In the genomic region with DNA sequence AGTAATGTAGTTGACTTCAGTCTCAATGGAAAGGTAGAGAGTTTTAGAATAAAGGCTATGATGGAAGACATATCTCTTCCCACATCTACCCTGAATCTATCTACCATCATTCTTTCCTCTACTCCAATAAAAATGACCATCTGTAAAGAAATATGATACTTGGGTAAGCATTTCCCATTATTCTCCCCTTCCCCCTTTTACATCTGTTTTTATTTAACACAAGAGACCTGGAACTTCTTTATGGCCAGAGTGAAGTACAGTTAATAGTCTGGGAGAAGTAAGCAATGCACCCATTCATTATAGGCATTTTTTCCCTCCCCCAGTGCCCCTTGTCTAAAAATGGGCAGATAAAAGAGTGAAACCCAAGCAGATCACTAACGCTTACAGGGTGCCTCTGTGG, we compare ENCODE assay signal across 18 cellular contexts. TPM values are rescaled to one million over a fixed set of nuclear protein-coding genes. Genes with fewer than 3 reads are reported as not detected.
DNase-seq lines count a peak whose midpoint lies in the region; ATAC-seq, FAIRE-seq and TF ChIP-seq lines count a peak whose summit lies in the region.
"Had no signal": no experiment of that assay in that cellular context is flagged by ENCODE, and none has a peak within 500 bp of the region (broad histone marks: within the 10 kb centered on the region; RNA-seq: fewer than 3 reads in every experiment).

No MANE protein-coding gene starts in this region.

- H3K23ac ChIP-seq in H1 (ENCODE audit: insufficient read length): no peak overlapping the region

- no peak overlapping the region for H2BK20ac ChIP-seq in H1 (ENCODE audit: low read length)

- no peaks in the 10 kb centered on the region for H3K27me3 ChIP-seq in SK-N-SH (ENCODE audit: insufficient read depth)
- H3K27me3 ChIP-seq in H1 (replicated peaks in 1 of 4; ENCODE audit: control insufficient read depth in 3 of 4, extremely low read depth in 1 of 4, insufficient read depth in 3 of 4, low read length in 3 of 4): no peaks in the 10 kb centered on the region
- H3K27me3 ChIP-seq in endodermal cell (ENCODE audit: control insufficient read depth, insufficient read depth, low read length, poor library complexity, severe bottlenecking): no peaks in the 10 kb centered on the region
- H3K27me3 ChIP-seq: Peyer's patch, SJSA1 had no signal

- no peak overlapping the region for H3K18ac ChIP-seq in H1 (ENCODE audit: extremely low read depth, low read length)

- 50% methylated on average over 1 of the region's 1 CpG for WGBS in SK-N-SH (ENCODE audit: low lambda C conversion rate)
- WGBS in H1 (ENCODE audit: extremely low coverage in 1 of 2, insufficient coverage in 1 of 2, insufficient read length in 1 of 2, insufficient replicate concordance in 2 of 2, low coverage in 1 of 2, low lambda C conversion rate in 2 of 2, missing lambda C conversion rate in 1 of 2), 2 experiments: 67% methylated on average over 1 of the region's 1 CpG; no CpG with 5 or more reads in 1 of the 2 experiments
- 84% methylated on average over 1 of the region's 1 CpG; no CpG with 5 or more reads in 1 of the 2 experiments for WGBS in endodermal cell (ENCODE audit: insufficient coverage in 1 of 2, insufficient read length in 1 of 2), 2 experiments

- FAIRE-seq in H1 (lab: Jason Lieb, UNC): no peak
- FAIRE-seq: K562 had no signal

- H3K9me3 Mint-ChIP-seq in endodermal cell: no peaks in the 10 kb centered on the region

- H3K9me3 ChIP-seq in SK-N-SH: no peaks in the 10 kb centered on the region
- no peaks in the 10 kb centered on the region for H3K9me3 ChIP-seq in H1 (ENCODE audit: insufficient read depth in 2 of 2, low read depth in 1 of 2, low read length in 1 of 2)
- no peaks in the 10 kb centered on the region for H3K9me3 ChIP-seq in endodermal cell (ENCODE audit: control insufficient read depth, low read length)
- H3K9me3 ChIP-seq: Peyer's patch, SJSA1 had no signal

- no peak overlapping the region for H2AFZ ChIP-seq in SK-N-SH (ENCODE audit: low read depth)
- H2AFZ ChIP-seq in H1 (ENCODE audit: low read length): peak overlapping the region; percentile 22; the same call in 1 of the 2 replicates
- H2AFZ ChIP-seq: GM23248 had no signal

- H3K79me2 ChIP-seq in SK-N-SH (ENCODE audit: insufficient read depth): no peaks in the 10 kb centered on the region
- no peaks in the 10 kb centered on the region for H3K79me2 ChIP-seq in H1 (ENCODE audit: control insufficient read depth in 1 of 2, insufficient read depth in 2 of 2, low read length in 2 of 2)

- TF ChIP-seq CTCF in SK-N-SH (IDR thresholded peaks at IDR 0.05) (no peak), H1 (IDR thresholded peaks at IDR 0.05; ENCODE audit: control extremely low read depth in 1 of 3, insufficient read depth in 1 of 3, low read depth in 1 of 3, low read length in 3 of 3) (no peak), endodermal cell (conservative IDR thresholded peaks at IDR 0.05) (no peak)

- peaks cover 70% of the 10 kb centered on the region for H3K4me1 Mint-ChIP-seq in endodermal cell

- no peaks in the 10 kb centered on the region for H3K36me3 Mint-ChIP-seq in endodermal cell (ENCODE audit: low read depth)

- H3K4me3 ChIP-seq in SK-N-SH (ENCODE audit: low read depth in 2 of 2, low read length in 1 of 2) (no peak overlapping the region), H1 (ENCODE audit: extremely low read depth in 1 of 4, insufficient read depth in 2 of 4, low read depth in 3 of 4, low read length in 4 of 4) (no peak overlapping the region), endodermal cell (ENCODE audit: low read length) (no peak overlapping the region)
- H3K4me3 ChIP-seq: GM23248, K562, Peyer's patch, SJSA1 had no signal

- H3K27ac ChIP-seq in SK-N-SH (ENCODE audit: low read depth in 2 of 2, low read length in 1 of 2) (no peak overlapping the region), H1 (ENCODE audit: low read depth, low read length) (no peak overlapping the region), endodermal cell (ENCODE audit: low read depth, low read length) (no peak overlapping the region)
- H3K27ac ChIP-seq: C4-2B, GM23248, Peyer's patch, SJSA1 had no signal

- no peak for TF ChIP-seq POLR2A in H1 (IDR thresholded peaks at IDR 0.05; ENCODE audit: control extremely low read depth in 1 of 2, low read depth in 2 of 2, low read length in 2 of 2)

- no peak for TF ChIP-seq EP300 in SK-N-SH (IDR thresholded peaks at IDR 0.05; ENCODE audit: borderline replicate concordance in 1 of 2, low read depth in 1 of 2, low read length in 1 of 2)
- TF ChIP-seq EP300 in H1 (IDR thresholded peaks at IDR 0.05; ENCODE audit: borderline replicate concordance in 1 of 2, low read depth in 2 of 2, low read length in 2 of 2): no peak

- no peak overlapping the region for H4K5ac ChIP-seq in H1 (ENCODE audit: insufficient read length, low read depth, low read length)

- H3K4me2 ChIP-seq in SK-N-SH (no peak overlapping the region), H1 (ENCODE audit: insufficient read depth in 1 of 2, low read depth in 2 of 2, low read length in 2 of 2) (no peak overlapping the region)

- no peak for TF ChIP-seq RAD21 in SK-N-SH (IDR thresholded peaks at IDR 0.05; ENCODE audit: low read length)
- no peak for TF ChIP-seq RAD21 in H1 (IDR thresholded peaks at IDR 0.05 in 1 of 2, conservative IDR thresholded peaks at IDR 0.05 in 1 of 2; ENCODE audit: low read depth in 2 of 2, low read length in 2 of 2)

- no peak overlapping the region for H3K4me3 Mint-ChIP-seq in endodermal cell

- POLR2A ChIA-PET in SK-N-SH (lab: Yijun Ruan, JAX): no interaction called here
- POLR2A ChIA-PET in H1 (lab: Charles Lee; ENCODE audit: partially characterized antibody): interaction anchor here (0.5 kb wide), 1 partner anchor 68 kb away, joined by 5 read pairs; no protein-coding TSS in a partner anchor

- H3F3A ChIP-seq in SK-N-SH (replicated peaks; ENCODE audit: insufficient read depth): no peaks in the 10 kb centered on the region

- no peak overlapping the region for H2AK5ac ChIP-seq in H1 (ENCODE audit: low read depth, low read length)

- H3K79me1 ChIP-seq in H1 (ENCODE audit: low read depth, low read length): no peaks in the 10 kb centered on the region

- H2BK5ac ChIP-seq in H1 (ENCODE audit: low read depth, low read length): peak overlapping the region; percentile 54; the same call in 1 of the 2 replicates

- CTCF ChIA-PET in SK-N-SH (lab: Yijun Ruan, JAX) (no interaction called here), H1 (lab: Charles Lee; ENCODE audit: partially characterized antibody) (interaction anchor here (1.2 kb wide), 1 partner anchor 80 kb away, joined by 3 read pairs; no protein-coding TSS in a partner anchor)

- H3K4me1 ChIP-seq in SK-N-SH (ENCODE audit: control insufficient read depth in 1 of 2, insufficient read depth in 2 of 2, low read depth in 1 of 2, low read length in 1 of 2) (peaks cover 0 to 17% of the 10 kb centered on the region in 2 experiments; a peak in 2 of 4 replicates), H1 (replicated peaks in 1 of 4; ENCODE audit: control insufficient read depth in 3 of 4, insufficient read depth in 4 of 4, low read length in 3 of 4) (peaks cover 5 to 33% (median 28%) of the 10 kb centered on the region in 4 experiments), endodermal cell (ENCODE audit: control insufficient read depth, insufficient read depth, low read length) (peaks cover 15% of the 10 kb centered on the region)
- H3K4me1 ChIP-seq: Peyer's patch, SJSA1 had no signal

- DNase-seq in SK-N-SH: no peak
- peak; percentile 92 for DNase-seq in NCI-H2171 treated with DMSO at 0.1 percent for 48 hours (lab: John Stamatoyannopoulos, UW)
- DNase-seq in H1 (ENCODE audit: low read depth in 1 of 2, low spot score in 2 of 2): no peak
- no peak for DNase-seq in NCI-H774 (lab: John Stamatoyannopoulos, UW)
- no peak for DNase-seq in endodermal cell
- DNase-seq: GF-D8; GM23248; NCI-H187; NCI-H526; NK-92 treated with Interleukin-12 subunit alpha and Interleukin-12 subunit beta, amount 100 ng/mL, for 24 hours; Peyer's patch had no signal

- H3K36me3 ChIP-seq in SK-N-SH (replicated peaks in 1 of 2; ENCODE audit: control insufficient read depth in 1 of 2, insufficient read depth in 2 of 2, low read length in 1 of 2) (no peaks in the 10 kb centered on the region), H1 (ENCODE audit: control insufficient read depth in 2 of 4, insufficient read depth in 4 of 4, low read length in 3 of 4) (no peaks in the 10 kb centered on the region), endodermal cell (ENCODE audit: control insufficient read depth, insufficient read depth, low read length) (no peaks in the 10 kb centered on the region)
- H3K36me3 ChIP-seq: Peyer's patch, SJSA1 had no signal

- H3K9ac ChIP-seq in SK-N-SH: no peak overlapping the region
- H3K9ac ChIP-seq in H1 (replicated peaks in 1 of 4; ENCODE audit: extremely low read depth in 1 of 4, low read depth in 3 of 4, low read length in 3 of 4): no peak overlapping the region
- H3K9ac ChIP-seq in endodermal cell (ENCODE audit: extremely low read depth, low read length, poor library complexity, severe bottlenecking): no peak overlapping the region
- H3K9ac ChIP-seq: GM23248 had no signal

- no peak overlapping the region for H3K4ac ChIP-seq in H1 (replicated peaks; ENCODE audit: insufficient read length, low read depth, low read length)

- no peak overlapping the region for H2BK15ac ChIP-seq in H1 (ENCODE audit: low read length)

- no peaks in the 10 kb centered on the region for H3K9me2 ChIP-seq in SK-N-SH

- H3K56ac ChIP-seq in H1 (replicated peaks; ENCODE audit: insufficient read length, low read depth, low read length): no peak overlapping the region

- H3K14ac ChIP-seq in H1 (ENCODE audit: insufficient read length): no peak overlapping the region

- no peak overlapping the region for H4K91ac ChIP-seq in H1 (replicated peaks; ENCODE audit: insufficient read length, low read length)

- H4K20me1 ChIP-seq in SK-N-SH (ENCODE audit: insufficient read depth) (no peaks in the 10 kb centered on the region), H1 (replicated peaks in 1 of 2; ENCODE audit: control insufficient read depth in 1 of 2, insufficient read depth in 2 of 2, low read length in 2 of 2) (no peaks in the 10 kb centered on the region)

- no peak overlapping the region for H2BK12ac ChIP-seq in H1 (ENCODE audit: low read depth, low read length)

- no peak overlapping the region for H3K27ac Mint-ChIP-seq in endodermal cell

- no peak; the same call in 2 of the 3 replicates for ATAC-seq in SK-N-SH treated with all-trans-retinoic acid at 6 μM for 48 hours
- no peak for ATAC-seq in GM21717 (IDR thresholded peaks at IDR 0.05; ENCODE audit: unreplicated experiment)
- no peak for ATAC-seq in HG02571 (IDR thresholded peaks at IDR 0.05; ENCODE audit: unreplicated experiment)
- ATAC-seq: K562 had no signal

- no peak overlapping the region for H2BK120ac ChIP-seq in H1 (replicated peaks; ENCODE audit: low read depth, low read length)

- H3K23me2 ChIP-seq in H1 (ENCODE audit: low read depth, low read length): no peaks in the 10 kb centered on the region

- H4K8ac ChIP-seq in H1 (ENCODE audit: extremely low read depth, insufficient read depth, low read length): no peak overlapping the region

- no peaks in the 10 kb centered on the region for H3K27me3 Mint-ChIP-seq in endodermal cell (ENCODE audit: insufficient read depth)

RNA-seq across cellular contexts. Expression of gene TPH2, which starts 6.5 kb away (rescaled TPM):
- polyA plus RNA-seq in SK-N-SH (2012; rRNA removed) (not detected in 2 replicates), H1 (2011; rRNA removed) (0.42 and 0.57 TPM in 2 replicates)
- not detected in 2 replicates for polyA plus RNA-seq in SK-N-SH (2012; cell fraction: cytosol; rRNA removed)
- polyA plus RNA-seq in SK-N-SH (2012; cell fraction: nucleus; rRNA removed): not detected in 2 replicates
- 0.90 and 1.1 TPM in 2 replicates for total RNA-seq in H1 (2021; fragmentation: NEBNext Ultra II Directional; extraction: Animal tissue kit (Norgen Biotek cat#: 25700))
- 0.23 TPM for polyA plus RNA-seq in H1 (2011; cell fraction: cytosol; rRNA removed)
- 1.0 TPM for polyA plus RNA-seq in H1 (2011; cell fraction: nucleus; rRNA removed)
- 0.21 to 0.39 TPM (median 0.28 TPM) in 4 replicates for polyA plus RNA-seq in H1 (2012, experiment 1 of 2)
- polyA plus RNA-seq in H1 (2012, experiment 2 of 2): not detected
- polyA plus RNA-seq in H1 (2013, experiment 1 of 2): 0.55 TPM
- 0.33 TPM for polyA plus RNA-seq in H1 (2013, experiment 2 of 2)
- polyA minus RNA-seq in H1 (2011; rRNA and poly(A)+ RNA removed): 1.4 and 2.1 TPM in 2 replicates
- not detected for polyA minus RNA-seq in H1 (2011; cell fraction: cytosol; rRNA and poly(A)+ RNA removed)
- 4.1 TPM for polyA minus RNA-seq in H1 (2011; cell fraction: nucleus; rRNA and poly(A)+ RNA removed)
- total RNA-seq in endodermal cell: under 1 TPM in 1 of 2 donors, not detected in 1; 0.11 TPM
- polyA plus RNA-seq in endodermal cell (2013, experiment 1 of 2): not detected
- 0.12 TPM for polyA plus RNA-seq in endodermal cell (2013, experiment 2 of 2)
- total RNA-seq: Daoy, GM23248, Peyer's patch had no signal
- polyA plus RNA-seq: GM23248 had no signal

Comparison
In these comparisons a context has a peak if more than half of its experiments do, and no peak if none do; other contexts are left out.
1. Of the 17 proteins assayed by ChIP-seq in both H1 and SK-N-SH: peak only in H1: none; only in SK-N-SH: TCF12; in both: none; in neither: 16.